ENCODE assay signal across 1 cellular context in the genomic region with DNA sequence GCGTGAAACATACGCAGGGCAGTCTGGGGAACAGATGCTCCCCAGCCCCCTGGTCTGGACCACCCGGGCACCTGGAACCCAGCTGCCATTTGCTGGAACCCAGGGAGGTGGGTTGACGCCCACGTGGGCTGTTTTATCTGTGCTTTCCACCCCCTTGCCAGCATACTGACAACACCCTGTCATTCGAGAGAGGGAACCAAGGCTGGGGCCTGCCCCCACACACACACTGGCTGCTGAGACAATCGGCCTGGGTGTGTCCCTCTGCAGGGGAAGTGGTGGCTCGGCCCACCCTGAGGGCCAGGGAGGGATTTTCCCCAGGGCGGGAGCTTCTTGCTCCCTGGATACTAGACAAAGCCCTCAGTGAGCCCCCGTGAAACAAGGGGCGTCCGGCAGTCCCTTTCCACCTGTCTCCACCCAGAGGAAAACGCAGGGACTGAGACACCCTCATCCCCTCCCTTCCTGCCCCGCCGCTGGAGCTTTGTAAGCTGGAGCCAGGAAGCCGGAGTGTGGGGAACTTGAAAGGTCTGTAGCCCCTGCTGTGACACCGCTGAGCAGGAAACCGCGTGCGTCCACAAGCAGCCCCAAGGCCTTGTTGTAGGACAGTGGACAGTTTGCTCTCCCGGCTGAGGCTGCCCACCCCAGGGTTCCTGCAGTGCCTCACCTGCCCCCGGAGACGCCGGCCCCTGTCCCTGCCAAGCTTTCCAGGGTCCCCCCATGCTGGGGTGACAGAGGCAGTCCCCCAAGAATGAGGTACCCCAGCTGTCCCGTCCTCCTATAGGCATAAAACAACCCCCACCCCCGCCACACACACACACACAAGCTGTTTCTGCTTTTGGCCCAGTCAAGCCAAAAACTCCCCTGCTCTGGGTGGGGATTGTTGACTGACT.
TF ChIP-seq lines count a peak whose summit lies in the region.

No MANE protein-coding gene starts in this region.

TF ChIP-seq in GM12878, 131 proteins besides CTCF, POLR2A, EP300 and RAD21:
- TF ChIP-seq POU2F2 (IDR thresholded peaks at IDR 0.05; ENCODE audit: borderline replicate concordance, low read depth, low read length) (no peak), IKZF2 (IDR thresholded peaks at IDR 0.05) (peak in 1 of 2 experiments; percentile 19; a peak in 1 of 4 replicates), YBX1 (IDR thresholded peaks at IDR 0.05) (no peak), SPI1 (IDR thresholded peaks at IDR 0.05; ENCODE audit: borderline replicate concordance, insufficient read depth, low read depth, low read length) (peak; percentile 73; the same call in 1 of the 2 replicates), ZNF217 (IDR thresholded peaks at IDR 0.05) (no peak), ZNF384 (IDR thresholded peaks at IDR 0.05; ENCODE audit: borderline replicate concordance, low read depth, low read length) (no peak), IKZF1 (conservative IDR thresholded peaks at IDR 0.05) (peak; percentile 50), GATAD2B (conservative IDR thresholded peaks at IDR 0.05; ENCODE audit: low read depth) (peak; percentile 15; the same call in 1 of the 2 replicates)
